In genomic region chr12:87720967-87721366, GRCh38 we compare ENCODE assay signal across 23 cellular contexts.
"Had no signal": no experiment of that assay in that cellular context is flagged by ENCODE, and none has a peak within 500 bp of the region (broad histone marks: within the 10 kb centered on the region; RNA-seq: fewer than 3 reads in every experiment).

No MANE protein-coding gene starts in this region.

- H3K27me3 ChIP-seq: brain microvascular endothelial cell had no signal

- H3K4me3 ChIP-seq: SK-N-MC had no signal

- H3K9ac ChIP-seq: KMS-11 had no signal

- H3K4me2 ChIP-seq: KMS-11 had no signal

- DNase-seq: activated CD4-positive, alpha-beta memory T cell treated with anti-CD3 and anti-CD28 coated beads for 36 hours; activated CD4-positive, alpha-beta T cell treated with anti-CD3 and anti-CD28 coated beads for 36 hours; activated CD4-positive, alpha-beta T cell treated with anti-CD3 and anti-CD28 coated beads, Interleukin-2, amount 50 U/mL, for 1 hour; activated CD8-positive, alpha-beta memory T cell treated with anti-CD3 and anti-CD28 coated beads, Interleukin-2, amount 50 U/mL, for 4 hours; activated gamma-delta T cell treated with Interleukin-2 at 50 U/mL for 16 hours; activated naive CD4-positive, alpha-beta T cell treated with anti-CD3 and anti-CD28 coated beads for 36 hours; activated T-cell treated with anti-CD3 and anti-CD28 coated beads for 4 hours; activated T-cell treated with anti-CD3 and anti-CD28 coated beads, Interleukin-2, amount 50 U/mL, for 4 hours; amniotic stem cell; aorta; brain microvascular endothelial cell; central memory CD4-positive, alpha-beta T cell; MM.1S; MV-4-11; NCI-H1092; NCI-H1436 treated with DMSO at 0.1 percent for 48 hours; NCI-H1694 treated with DMSO at 0.1 percent for 48 hours; NCI-H2029; NCI-H345; NCI-H524 treated with DMSO at 0.1 percent for 48 hours; Right ventricle myocardium superior had no signal

- H3K27ac ChIP-seq: brain microvascular endothelial cell, KMS-11, SK-N-MC had no signal

- H3K36me3 ChIP-seq: brain microvascular endothelial cell had no signal
